In the genomic region with DNA sequence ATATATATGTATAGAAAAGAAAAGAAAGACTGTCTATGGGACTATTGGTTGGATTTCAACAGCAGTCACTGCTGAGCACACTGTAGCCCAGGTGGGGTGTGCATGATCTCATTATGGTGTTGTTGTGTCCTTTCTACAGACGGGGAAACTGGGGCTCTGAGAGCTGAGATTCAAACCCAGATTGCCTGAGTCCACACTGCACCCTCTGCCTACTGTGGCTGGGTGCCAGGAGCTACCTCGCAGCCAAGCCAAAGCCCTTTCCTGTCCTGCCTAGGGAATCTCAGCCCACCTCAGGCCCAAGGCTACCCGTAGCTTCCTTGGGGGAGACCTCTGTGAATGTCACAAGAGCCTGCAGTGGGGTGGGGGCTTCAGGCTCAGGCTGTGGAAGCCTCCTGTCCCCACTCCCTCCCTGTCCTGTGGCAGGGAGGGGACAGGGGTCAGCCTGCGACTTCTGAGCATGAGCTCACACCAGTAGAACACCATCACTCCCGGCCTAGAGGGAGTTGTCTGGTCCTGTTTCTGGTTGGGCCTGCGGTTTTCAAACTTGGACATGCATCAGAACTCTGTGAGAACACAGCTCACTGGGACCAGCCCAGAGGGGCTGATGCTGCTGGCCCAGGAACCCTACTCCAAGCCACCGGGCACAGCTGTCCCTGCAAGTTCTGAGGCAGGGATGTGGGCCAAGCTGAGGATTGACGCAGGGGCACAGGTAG, we compare ENCODE assay signal across 32 cellular contexts. TPM values are rescaled to one million over a fixed set of nuclear protein-coding genes. Genes with fewer than 3 reads are reported as not detected.
A peak's percentile ranks its signal among the peaks of the same experiment; 100 is the strongest.
DNase-seq lines count a peak whose midpoint lies in the region; ATAC-seq, FAIRE-seq and TF ChIP-seq lines count a peak whose summit lies in the region.
"Had no signal": no experiment of that assay in that cellular context is flagged by ENCODE, and none has a peak within 500 bp of the region (broad histone marks: within the 10 kb centered on the region; RNA-seq: fewer than 3 reads in every experiment).

No MANE protein-coding gene starts in this region.

- no peak overlapping the region for H3K4me3 ChIP-seq in naive thymus-derived CD4-positive, alpha-beta T cell (ENCODE audit: low read length)
- no peak overlapping the region for H3K4me3 ChIP-seq in thoracic aorta
- H3K4me3 ChIP-seq: adrenal gland, hepatocyte, left lung, MG63, skin epidermis, transverse colon had no signal

- no peaks in the 10 kb centered on the region for H3K9me3 Mint-ChIP-seq in MCF 10A (ENCODE audit: unreplicated experiment)
- peaks cover 0 to 12% (median 4%) of the 10 kb centered on the region in 11 donors for H3K9me3 Mint-ChIP-seq in naive thymus-derived CD4-positive, alpha-beta T cell
- H3K9me3 Mint-ChIP-seq: immature natural killer cell had no signal

- CTCF ChIA-PET in MCF 10A (lab: Yijun Ruan, JAX) = interaction anchor here (1.0 to 1.5 kb wide), 5 partner anchors 12 to 425 kb away, joined by 3 to 8 read pairs (median 3); no protein-coding TSS in a partner anchor
- CTCF ChIA-PET in naive thymus-derived CD4-positive, alpha-beta T cell (lab: Charles Lee) = interaction anchor here (0.6 kb wide), 1 partner anchor 456 kb away, joined by 3 read pairs; no protein-coding TSS in a partner anchor

- POLR2A ChIA-PET in MCF 10A (lab: Yijun Ruan, JAX) = interaction anchor here (0.8 kb wide), 1 partner anchor 8 kb away, joined by 3 read pairs; a partner anchor contains a TSS
- POLR2A ChIA-PET in naive thymus-derived CD4-positive, alpha-beta T cell (lab: Charles Lee) = interaction anchor here (0.9 to 5.2 kb wide), 4 partner anchors 7 to 86 kb away, joined by 3 to 50 read pairs (median 4); a partner anchor contains a TSS

- no peak overlapping the region for H3K4me3 Mint-ChIP-seq in MCF 10A (ENCODE audit: unreplicated experiment)
- peak overlapping the region in 5 of 10 donors; percentile 27 to 77 (median 64) for H3K4me3 Mint-ChIP-seq in naive thymus-derived CD4-positive, alpha-beta T cell
- H3K4me3 Mint-ChIP-seq: dendritic cell treated with granulocyte-macrophage colony-stimulating factor and Interleukin-4, amounts not matched to agents 40 ng/mL and 50 ng/mL, for 4 days; H9; immature natural killer cell; stimulated activated naive CD8-positive, alpha-beta T cell treated with anti-CD3 and anti-CD28 coated beads, Interleukin-15, Interleukin-2, amounts not matched to agents 100 ng/mL and 50 ng/mL, for 24 hours; T-helper 2 cell treated with Interferon-gamma antibody and Interleukin-4, amounts not matched to agents 5 μg/mL and 100 μg/mL, for 36 hours had no signal

- H3K36me3 ChIP-seq in naive thymus-derived CD4-positive, alpha-beta T cell (ENCODE audit: control insufficient read depth in 2 of 3, insufficient read depth in 3 of 3, low read length in 3 of 3) = no peaks in the 10 kb centered on the region
- H3K36me3 ChIP-seq in thoracic aorta = no peaks in the 10 kb centered on the region
- H3K36me3 ChIP-seq: adrenal gland, left lung, MG63, transverse colon, WERI-Rb-1 had no signal

- H3K27me3 ChIP-seq in naive thymus-derived CD4-positive, alpha-beta T cell (ENCODE audit: control insufficient read depth in 2 of 2, insufficient read depth in 2 of 2, low read length in 2 of 2) = no peaks in the 10 kb centered on the region
- H3K27me3 ChIP-seq in thoracic aorta (replicated peaks; ENCODE audit: insufficient read depth) = no peaks in the 10 kb centered on the region
- H3K27me3 ChIP-seq: adrenal gland, hepatocyte, left lung, MG63, transverse colon had no signal

- H3K27me3 Mint-ChIP-seq in MCF 10A (ENCODE audit: insufficient read depth, unreplicated experiment) = no peaks in the 10 kb centered on the region
- no peaks in the 10 kb centered on the region for H3K27me3 Mint-ChIP-seq in naive thymus-derived CD4-positive, alpha-beta T cell
- H3K27me3 Mint-ChIP-seq: progenitor cell of endocrine pancreas; stimulated activated naive CD8-positive, alpha-beta T cell treated with anti-CD3 and anti-CD28 coated beads, Interleukin-15, Interleukin-2, amounts not matched to agents 100 ng/mL and 50 ng/mL, for 24 hours had no signal

- no peak for TF ChIP-seq POLR2A in H54 (IDR thresholded peaks at IDR 0.05; ENCODE audit: low read depth, low read length)

- BruUV-seq in MCF 10A (replicated peaks; lab: Mats Ljungman, UMichigan) = no TSS peak

- H3K27ac Mint-ChIP-seq in MCF 10A (ENCODE audit: low read depth, unreplicated experiment) = no peak overlapping the region
- peak overlapping the region; percentile 60 to 98 (median 88) for H3K27ac Mint-ChIP-seq in naive thymus-derived CD4-positive, alpha-beta T cell
- H3K27ac Mint-ChIP-seq: H9; progenitor cell of endocrine pancreas; stimulated activated naive CD8-positive, alpha-beta T cell treated with anti-CD3 and anti-CD28 coated beads, Interleukin-15, Interleukin-2, amounts not matched to agents 100 ng/mL and 50 ng/mL, for 24 hours had no signal

- peak overlapping the region; percentile 68 for H3K27ac ChIP-seq in naive thymus-derived CD4-positive, alpha-beta T cell (ENCODE audit: low read depth, low read length)
- H3K27ac ChIP-seq in thoracic aorta = peak overlapping the region; percentile 11 to 41
- H3K27ac ChIP-seq: 22Rv1, adrenal gland, hepatocyte, left lung, WERI-Rb-1 had no signal

- TF ChIP-seq CTCF in MCF 10A (IDR thresholded peaks at IDR 0.05; ENCODE audit: unreplicated experiment) (no peak), thoracic aorta (IDR thresholded peaks at IDR 0.05) (no peak)

- peaks cover 14% of the 10 kb centered on the region for H3K4me1 Mint-ChIP-seq in MCF 10A (ENCODE audit: insufficient read depth, unreplicated experiment)
- peaks cover 29 to 85% (median 58%) of the 10 kb centered on the region in 7 donors for H3K4me1 Mint-ChIP-seq in naive thymus-derived CD4-positive, alpha-beta T cell

- DNase-seq in DMS 273 (lab: John Stamatoyannopoulos, UW; ENCODE audit: unreplicated experiment) (peak; percentile 59), DMS 273 treated with DMSO at 0.1 percent for 48 hours (lab: John Stamatoyannopoulos, UW) (no peak), MCF 10A (ENCODE audit: unreplicated experiment) (peak; percentile 53), thoracic aorta (ENCODE audit: low spot score) (no peak), NCI-H146 treated with DMSO at 0.1 percent for 48 hours (lab: John Stamatoyannopoulos, UW; ENCODE audit: unreplicated experiment) (no peak), H54 (ENCODE audit: insufficient read length, low spot score) (no peak)
- DNase-seq in naive thymus-derived CD4-positive, alpha-beta T cell = no peak
- DNase-seq: activated CD4-positive, alpha-beta T cell treated with anti-CD3 and anti-CD28 coated beads, Interleukin-2, amount 50 U/mL, for 48 hours; adrenal gland; AML-193; Calu3; H9; immature natural killer cell; MG63; midbrain; NCI-H1436 treated with DMSO at 0.1 percent for 48 hours; NCI-H510A treated with DMSO at 0.1 percent for 48 hours; SK-N-SH; stimulated activated CD4-positive, alpha-beta T cell treated with anti-CD3 and anti-CD28 coated beads, Interleukin-4, amount 100 ng/mL, for 1 hour; transverse colon; WERI-Rb-1 had no signal

- ATAC-seq in naive thymus-derived CD4-positive, alpha-beta T cell = no peak
- no peak for ATAC-seq in thoracic aorta (ENCODE audit: insufficient number of reproducible peaks, low FRiP score, low read depth)
- ATAC-seq in GM21717 (IDR thresholded peaks at IDR 0.05; ENCODE audit: unreplicated experiment) = no peak
- ATAC-seq: left lung had no signal

- H3K36me3 Mint-ChIP-seq in MCF 10A (ENCODE audit: insufficient read depth, unreplicated experiment) = peaks cover 5% of the 10 kb centered on the region
- H3K36me3 Mint-ChIP-seq in naive thymus-derived CD4-positive, alpha-beta T cell = peaks cover 0 to 18% (median 0%) of the 10 kb centered on the region in 5 donors
- H3K36me3 Mint-ChIP-seq: immature natural killer cell had no signal

- FAIRE-seq in H54 (lab: Jason Lieb, UNC) = no peak

- peaks cover 24 to 60% of the 10 kb centered on the region in 2 donors for H3K4me1 ChIP-seq in naive thymus-derived CD4-positive, alpha-beta T cell (ENCODE audit: control insufficient read depth in 2 of 2, insufficient read depth in 2 of 2, low read length in 2 of 2)
- H3K4me1 ChIP-seq in thoracic aorta (ENCODE audit: control insufficient read depth in 1 of 2, low read depth in 2 of 2) = peaks cover 7 to 27% of the 10 kb centered on the region in 2 donors
- H3K4me1 ChIP-seq: adrenal gland had no signal

- intact Hi-C loops in MCF 10A (cut with micrococcal nuclease) = no loop called here
- intact Hi-C loops in naive thymus-derived CD4-positive, alpha-beta T cell (cut with micrococcal nuclease) = no loop called here

- no peaks in the 10 kb centered on the region for H3K9me3 ChIP-seq in naive thymus-derived CD4-positive, alpha-beta T cell (ENCODE audit: control insufficient read depth in 2 of 3, low read length in 3 of 3)
- H3K9me3 ChIP-seq in thoracic aorta = no peaks in the 10 kb centered on the region
- H3K9me3 ChIP-seq: adrenal gland, MG63, SK-N-SH, transverse colon had no signal

RNA-seq across cellular contexts. Expression of a gene that starts 7.9 kb away (rescaled TPM):
- 51.0 and 64.7 TPM in 2 replicates for total RNA-seq in MCF 10A (2022)
- total RNA-seq in naive thymus-derived CD4-positive, alpha-beta T cell = 100 to 1,000 TPM in 2 of 5 experiments, 10 to 100 TPM in 3; 30.7 to 163 (median 64.7) TPM
- 100 to 1,000 TPM; 113 to 133 TPM for polyA plus RNA-seq in naive thymus-derived CD4-positive, alpha-beta T cell
- total RNA-seq in thoracic aorta = 100 to 1,000 TPM in 1 of 2 donors, 10 to 100 TPM in 1; 71.2 to 194 TPM

RNA-seq across cellular contexts. Expression of a gene that starts 42.0 kb away (rescaled TPM):
- 0.07 and 0.29 TPM in 2 replicates for total RNA-seq in MCF 10A (2022)
- total RNA-seq in naive thymus-derived CD4-positive, alpha-beta T cell = under 1 TPM in 4 of 5 experiments, not detected in 1; 0.32 to 0.83 (median 0.46) TPM
- polyA plus RNA-seq in naive thymus-derived CD4-positive, alpha-beta T cell = not detected
- total RNA-seq in thoracic aorta = 1 to 10 TPM in 1 of 2 donors, under 1 TPM in 1; 0.95 to 4.7 TPM
- total RNA-seq: fibroblast of villous mesenchyme, RPMI7951 had no signal
- polyA plus RNA-seq: immature natural killer cell had no signal

RNA-seq across cellular contexts. Expression of a gene that starts 45.9 kb away (rescaled TPM):
- total RNA-seq in MCF 10A (2022) (34.4 and 36.6 TPM in 2 replicates), thoracic aorta (100 to 1,000 TPM in 1 of 2 donors, 10 to 100 TPM in 1; 46.3 to 103 TPM)
- 10 to 100 TPM; 43.0 to 90.0 (median 54.1) TPM for total RNA-seq in naive thymus-derived CD4-positive, alpha-beta T cell
- polyA plus RNA-seq in naive thymus-derived CD4-positive, alpha-beta T cell = 10 to 100 TPM; 59.2 to 75.6 TPM

Comparison
In these comparisons a context has a peak if more than half of its experiments do, and no peak if none do; other contexts are left out.
1. DNase-seq: peak in DMS 273 (single experiment) and MCF 10A (single experiment); none in DMS 273 treated with DMSO at 0.1 percent for 48 hours (single experiment), naive thymus-derived CD4-positive, alpha-beta T cell (0 of 9), thoracic aorta (single experiment), NCI-H146 treated with DMSO at 0.1 percent for 48 hours (single experiment) and H54 (single experiment).